ENCODE assay signal across 8 cellular contexts in the genomic region with DNA sequence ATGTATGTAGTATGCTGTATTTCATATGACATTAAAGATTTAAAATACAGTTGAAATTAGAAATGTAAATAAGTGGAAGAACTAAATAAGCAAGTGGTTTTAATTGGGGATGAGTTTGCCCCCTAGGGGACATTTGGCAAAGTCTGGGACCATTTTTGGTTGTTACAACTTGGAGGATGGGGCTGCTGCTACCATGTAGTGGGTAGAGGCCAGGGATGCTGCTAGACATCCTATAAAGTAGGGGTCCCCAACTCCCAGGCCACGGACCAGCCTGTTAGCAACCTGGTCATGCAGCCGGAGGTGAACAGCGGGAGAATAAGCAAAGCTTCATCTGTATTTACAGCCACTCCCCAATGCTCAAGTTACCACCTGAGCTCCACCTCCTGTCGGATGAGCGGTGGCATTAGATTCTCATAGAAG. TPM values are rescaled to one million over a fixed set of nuclear protein-coding genes. Genes with fewer than 3 reads are reported as not detected.
DNase-seq lines count a peak whose midpoint lies in the region; ATAC-seq and TF ChIP-seq lines count a peak whose summit lies in the region.

No MANE protein-coding gene starts in this region.

- H3K36me3 ChIP-seq in right atrium auricular region = no peaks in the 10 kb centered on the region

- H3K9me3 ChIP-seq in AG04450 (ENCODE audit: control insufficient read depth, insufficient read depth, low read length) (no peaks in the 10 kb centered on the region), right atrium auricular region (no peaks in the 10 kb centered on the region)

- H3K4me3 ChIP-seq in AG04450 (ENCODE audit: low read depth, low read length) = no peak overlapping the region
- no peak overlapping the region for H3K4me3 ChIP-seq in WI38 (ENCODE audit: low read depth, low read length)
- no peak overlapping the region for H3K4me3 ChIP-seq in right atrium auricular region

- CTCF ChIA-PET in AG04450 (lab: Charles Lee) = interaction anchor here (0.6 to 1.0 kb wide), 2 partner anchors 99 to 164 kb away, joined by 3 read pairs; no protein-coding TSS in a partner anchor

- POLR2A ChIA-PET in AG04450 (lab: Yijun Ruan, JAX) = no interaction called here

- H3K4me1 ChIP-seq in right atrium auricular region = no peaks in the 10 kb centered on the region

- H3K27ac ChIP-seq in AG04450 (ENCODE audit: low read depth, low read length) (no peak overlapping the region), right atrium auricular region (no peak overlapping the region)

- TF ChIP-seq CTCF in AG04450 (IDR thresholded peaks at IDR 0.05; ENCODE audit: low read depth, low read length) (peak; percentile 48), GM12872 (IDR thresholded peaks at IDR 0.05; ENCODE audit: insufficient read depth, low read depth, low read length) (peak; percentile 29; the same call in 2 of the 3 replicates), WI38 (IDR thresholded peaks at IDR 0.05; ENCODE audit: low read depth, low read length) (0 out of 2 replicates have a peak, but pooled peaks have one; percentile 12), right atrium auricular region (IDR thresholded peaks at IDR 0.05) (peak; percentile 30 to 60)

- no peaks in the 10 kb centered on the region for H3K27me3 ChIP-seq in AG04450 (ENCODE audit: control insufficient read depth, insufficient read depth, low read length)
- no peaks in the 10 kb centered on the region for H3K27me3 ChIP-seq in right atrium auricular region

- ATAC-seq in HG02870 (IDR thresholded peaks at IDR 0.05; ENCODE audit: unreplicated experiment) = no peak

- DNase-seq in AG04450 (ENCODE audit: low read depth, low spot score) (no peak), right atrium auricular region (ENCODE audit: low spot score) (no peak), medulla oblongata (ENCODE audit: extremely low spot score) (no peak), NCI-H510A treated with DMSO at 0.1 percent for 48 hours (lab: John Stamatoyannopoulos, UW) (no peak), ureter (ENCODE audit: low spot score) (no peak)

RNA-seq across cellular contexts. Expression of a gene that starts 27.9 kb away (rescaled TPM):
- 38.3 and 50.1 TPM in 2 replicates for polyA plus RNA-seq in AG04450 (2011; rRNA removed)
- polyA minus RNA-seq in AG04450 (2011; rRNA and poly(A)+ RNA removed) = 11.4 and 21.7 TPM in 2 replicates
- total RNA-seq in right atrium auricular region (10 to 100 TPM; 36.7 to 38.8 TPM), ureter (32.1 TPM)

RNA-seq across cellular contexts. Expression of a gene that starts 41.1 kb away (rescaled TPM):
- polyA plus RNA-seq in AG04450 (2011; rRNA removed) = 1.9 and 3.5 TPM in 2 replicates
- polyA minus RNA-seq in AG04450 (2011; rRNA and poly(A)+ RNA removed) = 4.4 and 7.3 TPM in 2 replicates
- total RNA-seq in right atrium auricular region (1 to 10 TPM; 4.9 to 5.1 TPM), ureter (18.7 TPM)

RNA-seq across cellular contexts. Expression of a gene that starts 52.8 kb away (rescaled TPM):
- 5.2 and 5.4 TPM in 2 replicates for polyA plus RNA-seq in AG04450 (2011; rRNA removed)
- 4.4 and 6.4 TPM in 2 replicates for polyA minus RNA-seq in AG04450 (2011; rRNA and poly(A)+ RNA removed)
- total RNA-seq in right atrium auricular region = 100 to 1,000 TPM in 1 of 2 donors, 10 to 100 TPM in 1; 57.7 to 132 TPM
- 39.9 TPM for total RNA-seq in ureter
